ENCODE assay signal across 26 cellular contexts in the genomic region with DNA sequence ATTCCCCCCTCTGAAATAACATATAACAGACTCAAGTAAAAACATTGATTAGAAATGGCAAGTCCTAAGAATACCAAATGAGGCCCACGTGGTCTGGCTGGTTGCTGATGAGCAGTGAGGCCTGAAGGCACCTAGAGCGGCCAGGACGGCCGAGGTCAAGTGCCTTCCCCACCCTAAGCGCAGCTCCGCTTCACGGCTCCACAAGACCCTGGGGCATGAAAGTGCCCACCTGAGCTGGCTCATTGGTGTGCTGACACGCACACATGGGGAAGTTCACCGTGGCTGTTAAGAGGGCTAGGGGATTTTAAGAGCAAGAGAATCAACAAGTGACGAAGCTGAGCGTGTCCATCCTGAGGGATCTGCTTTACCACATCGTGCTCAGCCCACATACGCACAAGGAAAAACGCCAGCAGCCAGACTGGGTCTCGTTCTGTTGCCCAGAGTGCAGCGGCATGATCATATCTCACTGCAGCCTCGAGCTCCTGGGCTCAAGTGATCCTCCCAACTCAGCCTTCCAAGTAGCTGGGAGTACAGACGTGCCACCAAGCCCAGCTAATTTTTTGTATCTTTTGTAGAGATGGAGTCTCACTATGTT.
"Had no signal": no experiment of that assay in that cellular context is flagged by ENCODE, and none has a peak within 500 bp of the region (broad histone marks: within the 10 kb centered on the region; RNA-seq: fewer than 3 reads in every experiment).

No MANE protein-coding gene starts in this region.

- H3K27me3 ChIP-seq: heart right ventricle, neutrophil, ovary, suprapubic skin, tibial nerve had no signal

- H3K4me1 Mint-ChIP-seq: activated B cell treated with CpG ODN at 0.5 μM for 24 hours; activated naive CD4-positive, alpha-beta T cell treated with anti-CD3 and anti-CD28 coated beads, Interleukin-2, amount 10 ng/mL, durations not matched to agents 7 days and 5 days; central memory CD8-positive, alpha-beta T cell; natural killer cell; T-cell had no signal

- H3K9me3 Mint-ChIP-seq: activated B cell treated with CpG ODN at 0.5 μM for 24 hours; activated CD8-positive, alpha-beta T cell treated with anti-CD3 and anti-CD28 coated beads for 36 hours; activated naive CD4-positive, alpha-beta T cell treated with anti-CD3 and anti-CD28 coated beads, Interleukin-2, amount 10 ng/mL, durations not matched to agents 7 days and 5 days; activated T-helper 1 cell treated with anti-CD3 and anti-CD28 coated beads, Interleukin-12 subunit alpha, Interleukin-12 subunit beta, Interleukin-2, Interleukin-4 antibody, amounts not matched to agents 30 ng/mL and 10 ng/mL and 1 ng/mL, durations not matched to agents 14 hours and 24 hours and 36 hours; central memory CD8-positive, alpha-beta T cell; natural killer cell; T-cell; T-helper 2 cell treated with Interferon-gamma antibody and Interleukin-4, amounts not matched to agents 5 μg/mL and 100 μg/mL, for 36 hours had no signal

- H3K4me3 Mint-ChIP-seq: activated B cell treated with CpG ODN at 0.5 μM for 24 hours; activated CD8-positive, alpha-beta T cell treated with anti-CD3 and anti-CD28 coated beads for 36 hours; activated naive CD4-positive, alpha-beta T cell treated with anti-CD3 and anti-CD28 coated beads, Interleukin-2, amount 10 ng/mL, durations not matched to agents 7 days and 5 days; activated T-helper 1 cell treated with anti-CD3 and anti-CD28 coated beads, Interleukin-12 subunit alpha, Interleukin-12 subunit beta, Interleukin-2, Interleukin-4 antibody, amounts not matched to agents 30 ng/mL and 10 ng/mL and 1 ng/mL, durations not matched to agents 14 hours and 24 hours and 36 hours; central memory CD8-positive, alpha-beta T cell; natural killer cell; T-cell; T-helper 2 cell treated with Interferon-gamma antibody and Interleukin-4, amounts not matched to agents 5 μg/mL and 100 μg/mL, for 36 hours had no signal

- H3K4me2 ChIP-seq: smooth muscle cell had no signal

- H3K27ac ChIP-seq: heart right ventricle, neutrophil, ovary, prostate gland, suprapubic skin, tibial nerve had no signal

- H3K4me3 ChIP-seq: heart right ventricle, ovary, prostate gland, smooth muscle cell, suprapubic skin, tibial nerve had no signal

- H3K27me3 Mint-ChIP-seq: activated B cell treated with CpG ODN at 0.5 μM for 24 hours; activated CD8-positive, alpha-beta T cell treated with anti-CD3 and anti-CD28 coated beads for 36 hours; activated naive CD4-positive, alpha-beta T cell treated with anti-CD3 and anti-CD28 coated beads, Interleukin-2, amount 10 ng/mL, durations not matched to agents 7 days and 5 days; central memory CD8-positive, alpha-beta T cell; T-cell had no signal

- H3K9me3 ChIP-seq: heart right ventricle, neutrophil, ovary, prostate gland, suprapubic skin, tibial nerve had no signal

- ATAC-seq: activated CD8-positive, alpha-beta T cell treated with anti-CD3 and anti-CD28 coated beads for 36 hours; heart right ventricle; natural killer cell; T-cell had no signal

- H3K27ac Mint-ChIP-seq: activated B cell treated with CpG ODN at 0.5 μM for 24 hours; activated CD8-positive, alpha-beta T cell treated with anti-CD3 and anti-CD28 coated beads for 36 hours; activated naive CD4-positive, alpha-beta T cell treated with anti-CD3 and anti-CD28 coated beads, Interleukin-2, amount 10 ng/mL, durations not matched to agents 7 days and 5 days; activated T-helper 1 cell treated with anti-CD3 and anti-CD28 coated beads, Interleukin-12 subunit alpha, Interleukin-12 subunit beta, Interleukin-2, Interleukin-4 antibody, amounts not matched to agents 30 ng/mL and 10 ng/mL and 1 ng/mL, durations not matched to agents 14 hours and 24 hours and 36 hours; natural killer cell; T-cell; T-helper 2 cell treated with Interferon-gamma antibody and Interleukin-4, amounts not matched to agents 5 μg/mL and 100 μg/mL, for 36 hours had no signal

- H3K36me3 ChIP-seq: ovary had no signal

- DNase-seq: activated B cell treated with CpG ODN at 0.5 μM for 24 hours; activated CD4-positive, alpha-beta T cell treated with anti-CD3 and anti-CD28 coated beads, Interleukin-2, amount 50 U/mL, for 1 hour; activated CD8-positive, alpha-beta T cell treated with anti-CD3 and anti-CD28 coated beads for 36 hours; activated gamma-delta T cell; activated naive CD4-positive, alpha-beta T cell treated with anti-CD3 and anti-CD28 coated beads, Interleukin-2, amount 10 ng/mL, durations not matched to agents 7 days and 5 days; activated T-cell treated with anti-CD3 and anti-CD28 coated beads, Interleukin-2, amount 50 U/mL, for 1 hour; amniotic stem cell; effector CD8-positive, alpha-beta T cell; foreskin fibroblast; heart right ventricle; mesendoderm; natural killer cell; ovary; retina; stimulated activated CD4-positive, alpha-beta T cell treated with anti-CD3 and anti-CD28 coated beads, Interleukin-15, amount 100 ng/mL, for 24 hours; stimulated activated CD4-positive, alpha-beta T cell treated with anti-CD3 and anti-CD28 coated beads, Interleukin-2, amount 100 ng/mL, for 24 hours; stimulated activated naive CD4-positive, alpha-beta T cell; T-cell had no signal

- H3K4me1 ChIP-seq: heart right ventricle, prostate gland, suprapubic skin, tibial nerve had no signal
